ENCODE assay signal across 10 cellular contexts in genomic region chr2:16507655-16508054, GRCh38.
DNase-seq lines count a peak whose midpoint lies in the region; ATAC-seq, FAIRE-seq and TF ChIP-seq lines count a peak whose summit lies in the region.
"Had no signal": no experiment of that assay in that cellular context is flagged by ENCODE, and none has a peak within 500 bp of the region (broad histone marks: within the 10 kb centered on the region; RNA-seq: fewer than 3 reads in every experiment).

No MANE protein-coding gene starts in this region.

- WGBS in esophagus muscularis mucosa: 34% methylated on average over 7 of the region's 13 CpGs

- intact Hi-C loops in breast epithelium (cut with DNase I; ENCODE audit: low total_unique reads): no loop called here
- intact Hi-C loops in MCF 10A (cut with micrococcal nuclease): loop anchor here (5.0 kb wide), 1 partner anchor 870 kb away; no protein-coding TSS in a partner anchor
- intact Hi-C loops in esophagus muscularis mucosa (cut with DNase I): loop anchor here (2.0 kb wide), 2 partner anchors 569 to 871 kb away; no protein-coding TSS in a partner anchor

- no peak for ATAC-seq in HG02870 (IDR thresholded peaks at IDR 0.05; ENCODE audit: unreplicated experiment)
- no peak for ATAC-seq in HG02981 (IDR thresholded peaks at IDR 0.05; ENCODE audit: unreplicated experiment)

- H3K27ac ChIP-seq in breast epithelium (no peak overlapping the region), esophagus muscularis mucosa (replicated peaks in 1 of 4) (no peak overlapping the region)
- H3K27ac ChIP-seq: SJSA1 had no signal

- no peak for TF ChIP-seq EP300 in esophagus muscularis mucosa (IDR thresholded peaks at IDR 0.05)

- BruUV-seq in MCF 10A (replicated peaks; lab: Mats Ljungman, UMichigan): no TSS peak

- H3K36me3 Mint-ChIP-seq in MCF 10A (ENCODE audit: insufficient read depth, unreplicated experiment): no peaks in the 10 kb centered on the region
- no peaks in the 10 kb centered on the region for H3K36me3 Mint-ChIP-seq in mesothelial cell of epicardium

- no peak for FAIRE-seq in urothelium cell line (lab: Jason Lieb, UNC)

- H3K4me1 ChIP-seq in breast epithelium: no peaks in the 10 kb centered on the region
- peaks cover 3 to 12% (median 11%) of the 10 kb centered on the region in 4 donors for H3K4me1 ChIP-seq in esophagus muscularis mucosa

- CTCF ChIA-PET in MCF 10A (lab: Yijun Ruan, JAX): interaction anchor here (0.6 to 4.4 kb wide), 8 partner anchors 24 to 919 kb away, joined by 3 to 17 read pairs (median 3); partner anchors contain the start of gene MYCN

- peaks cover 0 to 20% of the 10 kb centered on the region in 2 donors for H3K27me3 ChIP-seq in breast epithelium
- peaks cover 0 to 30% (median 13%) of the 10 kb centered on the region in 4 donors for H3K27me3 ChIP-seq in esophagus muscularis mucosa

- no peak for TF ChIP-seq POLR2A in breast epithelium (IDR thresholded peaks at IDR 0.05)
- TF ChIP-seq POLR2A in esophagus muscularis mucosa (IDR thresholded peaks at IDR 0.05; ENCODE audit: low read depth): no peak

- no peaks in the 10 kb centered on the region for H3K36me3 ChIP-seq in breast epithelium
- H3K36me3 ChIP-seq in esophagus muscularis mucosa: no peaks in the 10 kb centered on the region
- H3K36me3 ChIP-seq: SJSA1 had no signal

- H3K27me3 Mint-ChIP-seq in MCF 10A (ENCODE audit: insufficient read depth, unreplicated experiment): no peaks in the 10 kb centered on the region
- H3K27me3 Mint-ChIP-seq in mesothelial cell of epicardium (ENCODE audit: low read depth): peaks cover 14% of the 10 kb centered on the region

- H3K4me3 ChIP-seq in breast epithelium (peak overlapping the region; percentile 21 to 67 (median 46)), esophagus muscularis mucosa (peak overlapping the region; percentile 47 to 59 (median 47))
- H3K4me3 ChIP-seq: SJSA1 had no signal

- POLR2A ChIA-PET in MCF 10A (lab: Yijun Ruan, JAX): no interaction called here

- TF ChIP-seq CTCF in breast epithelium (IDR thresholded peaks at IDR 0.05) (no peak), MCF 10A (IDR thresholded peaks at IDR 0.05; ENCODE audit: unreplicated experiment) (no peak), esophagus muscularis mucosa (IDR thresholded peaks at IDR 0.05) (no peak), mesothelial cell of epicardium (IDR thresholded peaks at IDR 0.05; ENCODE audit: unreplicated experiment) (no peak)

- H3K27ac Mint-ChIP-seq in MCF 10A (ENCODE audit: low read depth, unreplicated experiment) (no peak overlapping the region), mesothelial cell of epicardium (peak overlapping the region; percentile 69)

- H3K9me3 ChIP-seq in breast epithelium (no peaks in the 10 kb centered on the region), esophagus muscularis mucosa (no peaks in the 10 kb centered on the region)
- H3K9me3 ChIP-seq: SJSA1 had no signal

- no peaks in the 10 kb centered on the region for H3K9me3 Mint-ChIP-seq in MCF 10A (ENCODE audit: unreplicated experiment)
- H3K9me3 Mint-ChIP-seq in mesothelial cell of epicardium: peaks cover 4% of the 10 kb centered on the region

- DNase-seq in breast epithelium (ENCODE audit: low spot score in 2 of 2): no peak
- DNase-seq in MCF 10A (ENCODE audit: unreplicated experiment): no peak
- no peak for DNase-seq in esophagus muscularis mucosa (ENCODE audit: extremely low spot score)
- DNase-seq in mesothelial cell of epicardium (ENCODE audit: low spot score in 2 of 2, unreplicated experiment in 2 of 2): no peak
- DNase-seq in urothelium cell line (ENCODE audit: low spot score): peak; percentile 48
- no peak for DNase-seq in HuH-7.5 (ENCODE audit: low spot score)
- DNase-seq: activated CD4-positive, alpha-beta T cell treated with anti-CD3 and anti-CD28 coated beads, Interleukin-2, amount 50 U/mL, for 4 hours had no signal

- H3K4me3 Mint-ChIP-seq in MCF 10A (ENCODE audit: unreplicated experiment) (no peak overlapping the region), mesothelial cell of epicardium (peak overlapping the region; percentile 56)

- no peaks in the 10 kb centered on the region for H3K4me1 Mint-ChIP-seq in MCF 10A (ENCODE audit: insufficient read depth, unreplicated experiment)
- peaks cover 29% of the 10 kb centered on the region for H3K4me1 Mint-ChIP-seq in mesothelial cell of epicardium
